In the genomic region with DNA sequence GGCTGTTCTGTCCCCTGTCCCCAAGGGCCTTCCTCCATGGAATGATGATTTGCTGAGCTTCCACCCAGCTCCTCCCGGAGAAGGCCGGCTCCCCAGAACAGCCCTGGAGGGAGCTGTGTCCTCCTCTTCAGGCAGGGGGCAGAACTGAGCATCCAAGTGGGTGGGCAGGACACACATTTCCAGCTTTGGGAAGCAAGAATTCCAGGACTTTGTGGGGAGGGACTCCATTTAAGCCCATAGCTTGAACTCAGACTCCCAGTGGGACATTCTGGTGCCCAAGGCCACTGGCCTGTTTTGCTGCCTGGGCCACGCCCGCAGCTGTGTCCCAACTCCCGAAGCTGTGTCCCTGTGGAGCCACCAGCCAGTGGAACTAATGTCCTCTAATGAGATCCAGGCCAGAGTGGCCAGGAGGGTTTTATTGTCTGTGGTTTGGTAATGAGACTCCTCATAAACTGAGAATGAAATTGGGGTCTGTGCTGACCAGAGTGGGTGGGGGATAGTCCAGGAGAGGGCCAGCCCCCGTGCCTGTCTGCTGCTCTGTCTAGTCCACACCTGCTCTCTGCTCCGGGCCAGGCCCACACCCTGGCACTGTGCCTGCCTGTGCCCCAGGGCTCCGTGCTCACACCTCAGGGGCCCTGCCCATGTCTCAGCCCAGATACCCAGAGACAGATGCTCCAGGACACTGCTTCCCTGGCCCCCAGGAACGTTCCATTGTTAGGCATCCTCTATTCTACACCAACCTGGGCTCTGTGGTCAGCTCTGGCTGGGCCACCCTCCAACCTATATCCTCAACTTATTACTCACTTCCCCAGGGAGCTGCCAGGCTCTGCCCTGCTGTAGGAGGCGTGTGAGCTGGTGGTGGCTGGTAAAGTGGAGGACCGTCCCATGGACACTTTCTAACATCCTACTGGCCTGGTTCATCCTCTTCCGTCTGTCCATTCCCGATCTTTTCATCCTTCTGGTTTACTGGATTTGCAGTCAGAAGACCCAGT, we compare ENCODE assay signal across 9 cellular contexts. TPM values are rescaled to one million over a fixed set of nuclear protein-coding genes. Genes with fewer than 3 reads are reported as not detected.
DNase-seq lines count a peak whose midpoint lies in the region; ATAC-seq, FAIRE-seq and TF ChIP-seq lines count a peak whose summit lies in the region.
"Had no signal": no experiment of that assay in that cellular context is flagged by ENCODE, and none has a peak within 500 bp of the region (broad histone marks: within the 10 kb centered on the region; RNA-seq: fewer than 3 reads in every experiment).

No MANE protein-coding gene starts in this region.

- peaks cover 0 to 9% (median 0%) of the 10 kb centered on the region in 11 experiments; a peak in 3 of 22 replicates for H3K36me3 ChIP-seq in BLaER1 treated with 17β-estradiol and CSF1 and Interleukin-3, amounts not matched to agents 10 nM and 100 nM
- no peaks in the 10 kb centered on the region for H3K36me3 ChIP-seq in brain microvascular endothelial cell (replicated peaks)
- no peaks in the 10 kb centered on the region for H3K36me3 ChIP-seq in lower lobe of right lung

- TF ChIP-seq POLR2A in GM18505 (IDR thresholded peaks at IDR 0.05; ENCODE audit: borderline replicate concordance, extremely low read depth, insufficient read depth, insufficient read length), result no peak

- H3K27me3 ChIP-seq in BLaER1 treated with 17β-estradiol and CSF1 and Interleukin-3, amounts not matched to agents 10 nM and 100 nM, result peaks cover 0 to 9% (median 0%) of the 10 kb centered on the region in 11 experiments; a peak in 6 of 22 replicates
- H3K27me3 ChIP-seq in brain microvascular endothelial cell (replicated peaks) (no peaks in the 10 kb centered on the region), lower lobe of right lung (ENCODE audit: low read depth) (no peaks in the 10 kb centered on the region)

- H3K9ac ChIP-seq in BLaER1 treated with 17β-estradiol and CSF1 and Interleukin-3, amounts not matched to agents 10 nM and 100 nM, result no peak overlapping the region

- peak overlapping the region in 10 of 11 experiments; percentile 4 to 65 (median 52); a peak in 18 of 22 replicates for H3K4me2 ChIP-seq in BLaER1 treated with 17β-estradiol and CSF1 and Interleukin-3, amounts not matched to agents 10 nM and 100 nM

- no peak overlapping the region for H3K4me3 ChIP-seq in BLaER1 treated with 17β-estradiol and CSF1 and Interleukin-3, amounts not matched to agents 10 nM and 100 nM
- H3K4me3 ChIP-seq in brain microvascular endothelial cell (ENCODE audit: low read depth, low read length) (no peak overlapping the region), lower lobe of right lung (no peak overlapping the region)

- peaks cover 14 to 88% (median 72%) of the 10 kb centered on the region in 10 experiments for H3K4me1 ChIP-seq in BLaER1 treated with 17β-estradiol and CSF1 and Interleukin-3, amounts not matched to agents 10 nM and 100 nM
- peaks cover 1% of the 10 kb centered on the region for H3K4me1 ChIP-seq in lower lobe of right lung

- H4K20me1 ChIP-seq in BLaER1 treated with 17β-estradiol and CSF1 and Interleukin-3, amounts not matched to agents 10 nM and 100 nM, result peaks cover 0 to 100% (median 59%) of the 10 kb centered on the region in 11 experiments; a peak in 18 of 22 replicates

- ATAC-seq in lower lobe of right lung (no peak), GM21737 (IDR thresholded peaks at IDR 0.05; ENCODE audit: unreplicated experiment) (no peak), GM18505 (IDR thresholded peaks at IDR 0.05; ENCODE audit: unreplicated experiment) (no peak)

- no peak for FAIRE-seq in HTR-8/SVneo (lab: Jason Lieb, UNC)

- in situ Hi-C loops in brain microvascular endothelial cell (cut with HindIII; ENCODE audit: low pct_ligation_motif_present, low sequenced_read_pairs), result no loop called here

- intact Hi-C loops in lower lobe of right lung (cut with DNase I), result no loop called here

- H3K27ac ChIP-seq in BLaER1 treated with 17β-estradiol and CSF1 and Interleukin-3, amounts not matched to agents 10 nM and 100 nM, result no peak overlapping the region
- H3K27ac ChIP-seq in brain microvascular endothelial cell (no peak overlapping the region), lower lobe of right lung (no peak overlapping the region)

- peak; percentile 41 for DNase-seq in HTR-8/SVneo (ENCODE audit: insufficient read length, low spot score)
- DNase-seq in brain microvascular endothelial cell, result no peak
- no peak for DNase-seq in lower lobe of right lung
- DNase-seq in GM19238 (ENCODE audit: insufficient read length, low spot score), result no peak
- no peak for DNase-seq in stimulated activated naive CD4-positive, alpha-beta T cell treated with Interleukin-2 at 50 U/mL for 16 hours (lab: John Stamatoyannopoulos, UW)
- DNase-seq: activated B cell treated with CpG ODN at 0.5 μM for 24 hours had no signal

- TF ChIP-seq CTCF in brain microvascular endothelial cell (IDR thresholded peaks at IDR 0.05; ENCODE audit: low read depth, low read length, missing control alignments) (peak; percentile 74), lower lobe of right lung (IDR thresholded peaks at IDR 0.05) (peak; percentile 37)

- no peaks in the 10 kb centered on the region for H3K9me3 ChIP-seq in BLaER1 treated with 17β-estradiol and CSF1 and Interleukin-3, amounts not matched to agents 10 nM and 100 nM (replicated peaks in 1 of 11)
- H3K9me3 ChIP-seq in lower lobe of right lung, result no peaks in the 10 kb centered on the region

RNA-seq across cellular contexts. Expression of gene NECTIN1, which starts 7.6 kb away (rescaled TPM):
- 9.1 TPM for total RNA-seq in lower lobe of right lung
